37 cellular contexts compared by ENCODE assay signal in genomic region chr17:6681671-6682070, GRCh38. TPM values are rescaled to one million over a fixed set of nuclear protein-coding genes. Genes with fewer than 3 reads are reported as not detected.
"Had no signal": no experiment of that assay in that cellular context is flagged by ENCODE, and none has a peak within 500 bp of the region (broad histone marks: within the 10 kb centered on the region; RNA-seq: fewer than 3 reads in every experiment).

No MANE protein-coding gene starts in this region.

- H3K9me3 ChIP-seq: Peyer's patch had no signal

- H3K27me3 ChIP-seq: Peyer's patch had no signal

- H3K27ac ChIP-seq: Peyer's patch had no signal

- H3K4me1 ChIP-seq: Peyer's patch had no signal

- H3K36me3 ChIP-seq: Peyer's patch had no signal

- ATAC-seq: activated CD8-positive, alpha-beta T cell treated with anti-CD3 and anti-CD28 coated beads for 36 hours; activated T-cell treated with anti-CD3 and anti-CD28 coated beads, Interleukin-2, amount 50 U/mL, for 72 hours; activated T-helper 17 cell treated with anti-CD3 and anti-CD28 coated beads, Interleukin-2, amount 50 U/mL, for 72 hours; PC-3 had no signal

- DNase-seq: activated CD4-positive, alpha-beta T cell treated with anti-CD3 and anti-CD28 coated beads, Interleukin-2, amount 10 ng/mL, durations not matched to agents 24 days and 14 days; activated CD4-positive, alpha-beta T cell treated with anti-CD3 and anti-CD28 coated beads, Interleukin-2, amount 50 U/mL, for 4 hours; activated CD8-positive, alpha-beta T cell treated with anti-CD3 and anti-CD28 coated beads for 36 hours; activated effector memory CD4-positive, alpha-beta T cell treated with anti-CD3 and anti-CD28 coated beads, Interleukin-2, amount 50 U/mL, for 16 hours; activated naive CD4-positive, alpha-beta T cell; activated naive CD4-positive, alpha-beta T cell treated with anti-CD3 and anti-CD28 coated beads, Interleukin-2, amount 50 U/mL, for 16 hours; activated naive CD8-positive, alpha-beta T cell treated with anti-CD3 and anti-CD28 coated beads for 36 hours; activated T-cell treated with anti-CD3 and anti-CD28 coated beads, Interleukin-2, amount 50 U/mL, for 1 hour; activated T-cell treated with anti-CD3 and anti-CD28 coated beads, Interleukin-2, amount 50 U/mL, for 72 hours; amniotic stem cell; aorta; caudate nucleus; Kasumi-1; KG1; MM.1S; MV-4-11; NCI-H1092 treated with DMSO at 0.1 percent for 48 hours; NCI-H1417; NCI-H146; NCI-H187; NCI-H2029 treated with DMSO at 0.1 percent for 48 hours; NCI-H2107; NCI-H2171; NCI-H510A; NCI-H526; NCI-H748 treated with DMSO at 0.1 percent for 48 hours; NK-92 treated with Interleukin-12 subunit alpha and Interleukin-12 subunit beta, amount 100 ng/mL, for 24 hours; PC-3; Peyer's patch; Right ventricle myocardium superior; RPMI8226; SW 1271; T-helper 1 cell; T-helper 2 cell; T-helper 9 cell had no signal

- H3K4me3 ChIP-seq: Peyer's patch had no signal

RNA-seq across cellular contexts. Expression of gene SLC13A5, which starts 31.5 kb away (rescaled TPM):
- total RNA-seq: activated CD4-positive, alpha-beta T cell treated with anti-CD3 and anti-CD28 coated beads, Interleukin-2, amount 10 ng/mL, durations not matched to agents 24 days and 14 days; activated CD8-positive, alpha-beta memory T cell treated with anti-CD3 and anti-CD28 coated beads for 36 hours; activated CD8-positive, alpha-beta T cell treated with anti-CD3 and anti-CD28 coated beads for 36 hours; activated naive CD8-positive, alpha-beta T cell treated with anti-CD3 and anti-CD28 coated beads for 36 hours; activated T-helper 17 cell treated with anti-CD3 and anti-CD28 coated beads, Interleukin-2, amount 50 U/mL, for 72 hours; PC-3; Peyer's patch; Right ventricle myocardium superior had no signal
- polyA plus RNA-seq: aorta had no signal
